In the genomic region with DNA sequence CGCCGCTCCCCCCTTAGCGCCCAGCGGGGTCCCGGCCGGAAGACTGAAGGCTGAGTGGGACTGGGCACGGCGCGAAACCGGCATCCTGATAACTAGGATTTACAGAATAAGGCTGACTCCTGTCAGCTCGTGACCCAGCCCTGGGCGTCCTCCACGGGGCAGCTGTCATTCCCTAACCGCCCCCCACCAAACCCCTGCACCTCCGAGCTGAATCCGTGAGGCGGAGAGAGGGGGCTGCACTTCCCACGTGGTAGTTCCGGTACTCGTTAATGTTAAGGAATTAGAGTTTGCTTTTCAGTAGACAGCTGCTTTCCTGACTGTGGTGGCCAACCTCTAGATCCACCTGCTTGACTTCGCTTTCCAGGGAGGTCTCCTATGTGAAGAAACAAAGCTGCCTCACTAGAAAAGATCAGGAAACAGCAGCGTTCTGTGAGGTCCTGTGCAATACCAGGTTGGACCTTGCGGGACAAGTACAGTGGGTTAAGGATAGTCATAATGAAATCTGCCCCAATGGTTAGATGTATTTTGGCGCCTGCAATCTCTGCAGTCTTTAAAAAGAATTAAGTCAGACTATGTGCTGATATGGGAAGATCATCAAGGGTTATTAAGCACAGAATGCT, we compare ENCODE assay signal across 1 cellular context.
A peak's percentile ranks its signal among the peaks of the same experiment; 100 is the strongest.
TF ChIP-seq lines count a peak whose summit lies in the region.

No MANE protein-coding gene starts in this region.

TF ChIP-seq in HepG2, 621 proteins besides CTCF, POLR2A, EP300 and RAD21 (continued from another document and continues in another):
- no peak for TF ChIP-seq IKZF4 (CRISPR knock-in tag; IDR thresholded peaks at IDR 0.05; ENCODE audit: borderline replicate concordance, low read depth, not compliant biosample characterization)
- TF ChIP-seq ATAD3A (CRISPR knock-in tag; IDR thresholded peaks at IDR 0.05), result no peak
- TF ChIP-seq ZNF224 (CRISPR knock-in tag; IDR thresholded peaks at IDR 0.05), result no peak
- no peak for TF ChIP-seq SOX6 (IDR thresholded peaks at IDR 0.05)
- no peak; the same call in 1 of the 2 replicates for TF ChIP-seq SOX6 (CRISPR knock-in tag; IDR thresholded peaks at IDR 0.05)
- no peak for TF ChIP-seq HDAC6 (IDR thresholded peaks at IDR 0.05; ENCODE audit: low read depth, low read length)
- no peak for TF ChIP-seq PRPF4 (IDR thresholded peaks at IDR 0.05; ENCODE audit: low read depth, low read length, poor library complexity, severe bottlenecking)
- no peak for TF ChIP-seq NFE2L2 (IDR thresholded peaks at IDR 0.05; ENCODE audit: low read length)
- TF ChIP-seq MAFG (CRISPR knock-in tag; IDR thresholded peaks at IDR 0.05), result no peak
- TF ChIP-seq ZBTB40 (IDR thresholded peaks at IDR 0.05), result no peak
- no peak for TF ChIP-seq ZBTB40 (CRISPR knock-in tag; IDR thresholded peaks at IDR 0.05)
- no peak for TF ChIP-seq HNF4A (CRISPR knock-in tag; IDR thresholded peaks at IDR 0.05)
- no peak for TF ChIP-seq NR3C1 (CRISPR knock-in tag; IDR thresholded peaks at IDR 0.05)
- TF ChIP-seq HOXA7 (CRISPR knock-in tag; IDR thresholded peaks at IDR 0.05), result no peak
- no peak for TF ChIP-seq FOXA3 (CRISPR knock-in tag; IDR thresholded peaks at IDR 0.05)
- TF ChIP-seq TRIM22 (IDR thresholded peaks at IDR 0.05), result no peak
- no peak for TF ChIP-seq ESRRA (CRISPR knock-in tag; IDR thresholded peaks at IDR 0.05; ENCODE audit: low read depth)
- 0 out of 2 replicates have a peak, but pooled peaks have one; percentile 10 for TF ChIP-seq TEF (CRISPR knock-in tag; IDR thresholded peaks at IDR 0.05)
- no peak for TF ChIP-seq ZNF280D (CRISPR knock-in tag; IDR thresholded peaks at IDR 0.05)
- TF ChIP-seq, protein P1, sequence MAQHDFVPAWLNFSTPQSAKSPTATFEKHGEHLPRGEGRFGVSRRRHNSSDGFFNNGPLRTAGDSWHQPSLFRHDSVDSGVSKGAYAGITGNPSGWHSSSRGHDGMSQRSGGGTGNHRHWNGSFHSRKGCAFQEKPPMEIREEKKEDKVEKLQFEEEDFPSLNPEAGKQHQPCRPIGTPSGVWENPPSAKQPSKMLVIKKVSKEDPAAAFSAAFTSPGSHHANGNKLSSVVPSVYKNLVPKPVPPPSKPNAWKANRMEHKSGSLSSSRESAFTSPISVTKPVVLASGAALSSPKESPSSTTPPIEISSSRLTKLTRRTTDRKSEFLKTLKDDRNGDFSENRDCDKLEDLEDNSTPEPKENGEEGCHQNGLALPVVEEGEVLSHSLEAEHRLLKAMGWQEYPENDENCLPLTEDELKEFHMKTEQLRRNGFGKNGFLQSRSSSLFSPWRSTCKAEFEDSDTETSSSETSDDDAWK (CRISPR knock-in tag; IDR thresholded peaks at IDR 0.05), result no peak
- TF ChIP-seq ZNF326 (CRISPR knock-in tag; IDR thresholded peaks at IDR 0.05; ENCODE audit: borderline replicate concordance), result no peak
- TF ChIP-seq ZNF75D (CRISPR knock-in tag; IDR thresholded peaks at IDR 0.05; ENCODE audit: borderline replicate concordance), result no peak
- TF ChIP-seq MED1 (CRISPR knock-in tag; IDR thresholded peaks at IDR 0.05), result no peak
- TF ChIP-seq ZNF687 (CRISPR knock-in tag; IDR thresholded peaks at IDR 0.05), result peak; percentile 89
- TF ChIP-seq SOX5 (CRISPR knock-in tag; IDR thresholded peaks at IDR 0.05; ENCODE audit: borderline replicate concordance), result no peak
- no peak for TF ChIP-seq MIER2 (CRISPR knock-in tag; IDR thresholded peaks at IDR 0.05)
- TF ChIP-seq SOX13 (IDR thresholded peaks at IDR 0.05), result no peak
- TF ChIP-seq SOX13 (CRISPR knock-in tag; conservative IDR thresholded peaks at IDR 0.05 in 1 of 2, IDR thresholded peaks at IDR 0.05 in 1 of 2), result no peak
